In genomic region chr18:49399003-49399402, GRCh38 we compare ENCODE assay signal across 9 cellular contexts.
DNase-seq lines count a peak whose midpoint lies in the region; ATAC-seq and TF ChIP-seq lines count a peak whose summit lies in the region.
"Had no signal": no experiment of that assay in that cellular context is flagged by ENCODE, and none has a peak within 500 bp of the region (broad histone marks: within the 10 kb centered on the region; RNA-seq: fewer than 3 reads in every experiment).

No MANE protein-coding gene starts in this region.

- H3K4me1 ChIP-seq in esophagus muscularis mucosa, result peaks cover 2 to 40% (median 38%) of the 10 kb centered on the region in 4 donors

- H3K9me3 ChIP-seq in esophagus muscularis mucosa, result no peaks in the 10 kb centered on the region

- intact Hi-C loops in esophagus muscularis mucosa (cut with DNase I), result no loop called here

- no peaks in the 10 kb centered on the region for H3K36me3 ChIP-seq in esophagus muscularis mucosa
- H3K36me3 ChIP-seq: tibial artery had no signal

- TF ChIP-seq POLR2A in GM19099 (IDR thresholded peaks at IDR 0.05; ENCODE audit: extremely low read depth, insufficient read length, low read depth), result peak; percentile 47
- no peak for TF ChIP-seq POLR2A in esophagus muscularis mucosa (IDR thresholded peaks at IDR 0.05; ENCODE audit: low read depth)

- DNase-seq in AG20443 (ENCODE audit: low spot score) (peak; percentile 20), KBM-7 (peak; percentile 23), esophagus muscularis mucosa (ENCODE audit: extremely low spot score) (no peak), HuH-7.5 (ENCODE audit: low spot score) (no peak)
- DNase-seq in stimulated activated naive CD8-positive, alpha-beta T cell treated with anti-CD3 and anti-CD28 coated beads, Interleukin-15, Interleukin-2, amounts not matched to agents 100 U/mL and 50 U/mL, for 24 hours, result no peak
- DNase-seq in activated T-cell treated with anti-CD3 and anti-CD28 coated beads, Interleukin-2, amount 50 U/mL, for 1 hour, result no peak

- ATAC-seq in HG03025 (IDR thresholded peaks at IDR 0.05; ENCODE audit: low FRiP score, unreplicated experiment), result no peak
- ATAC-seq in stimulated activated naive CD8-positive, alpha-beta T cell treated with anti-CD3 and anti-CD28 coated beads, Interleukin-15, Interleukin-2, amounts not matched to agents 100 U/mL and 50 U/mL, for 24 hours, result no peak

- no peaks in the 10 kb centered on the region for H3K27me3 ChIP-seq in esophagus muscularis mucosa
- H3K27me3 ChIP-seq: tibial artery had no signal

- 49% methylated on average over 4 of the region's 4 CpGs for WGBS in esophagus muscularis mucosa

- no peak for TF ChIP-seq EP300 in esophagus muscularis mucosa (IDR thresholded peaks at IDR 0.05)

- no peak for TF ChIP-seq CTCF in esophagus muscularis mucosa (IDR thresholded peaks at IDR 0.05)

- no peak overlapping the region for H3K4me3 ChIP-seq in esophagus muscularis mucosa
- H3K4me3 ChIP-seq: tibial artery had no signal

- peak overlapping the region; percentile 40 to 73 (median 68) for H3K27ac ChIP-seq in esophagus muscularis mucosa (replicated peaks in 1 of 4)
- H3K27ac ChIP-seq: tibial artery had no signal

- in situ Hi-C loops in KBM-7 (cut with MboI; ENCODE audit: low pct_unique_long_range_greater_than_20kb, low sequenced_read_pairs), result no loop called here

Comparison
In these comparisons a context has a peak if more than half of its experiments do, and no peak if none do; other contexts are left out.
1. DNase-seq: peak in AG20443 (single experiment) and KBM-7 (single experiment); none in esophagus muscularis mucosa (single experiment), HuH-7.5 (single experiment), stimulated activated naive CD8-positive, alpha-beta T cell treated with anti-CD3 and anti-CD28 coated beads, Interleukin-15, Interleukin-2, amounts not matched to agents 100 U/mL and 50 U/mL, for 24 hours (single experiment) and activated T-cell treated with anti-CD3 and anti-CD28 coated beads, Interleukin-2, amount 50 U/mL, for 1 hour (single experiment).